ENCODE assay signal across 9 cellular contexts in genomic region chr7:108211382-108212201, GRCh38.
DNase-seq lines count a peak whose midpoint lies in the region; ATAC-seq, FAIRE-seq and TF ChIP-seq lines count a peak whose summit lies in the region.
"Had no signal": no experiment of that assay in that cellular context is flagged by ENCODE, and none has a peak within 500 bp of the region (broad histone marks: within the 10 kb centered on the region; RNA-seq: fewer than 3 reads in every experiment).

No MANE protein-coding gene starts in this region.

- no peak overlapping the region for H4K91ac ChIP-seq in H1 (replicated peaks; ENCODE audit: insufficient read length, low read length)

- peak; percentile 74 for ATAC-seq in GM18867 (IDR thresholded peaks at IDR 0.05; ENCODE audit: unreplicated experiment)
- peak; percentile 65 for ATAC-seq in HG02840 (IDR thresholded peaks at IDR 0.05; ENCODE audit: low FRiP score, unreplicated experiment)
- no peak for ATAC-seq in lower lobe of right lung

- no peak overlapping the region for H3K56ac ChIP-seq in H1 (replicated peaks; ENCODE audit: insufficient read length, low read depth, low read length)

- H4K20me1 ChIP-seq in H1 (replicated peaks in 1 of 2; ENCODE audit: control insufficient read depth in 1 of 2, insufficient read depth in 2 of 2, low read length in 2 of 2) (no peaks in the 10 kb centered on the region), neural progenitor cell (ENCODE audit: low read depth) (no peaks in the 10 kb centered on the region)

- H3K27me3 Mint-ChIP-seq in neural progenitor cell (ENCODE audit: insufficient read depth, low read depth): no peaks in the 10 kb centered on the region

- H3K36me3 Mint-ChIP-seq in neural progenitor cell: peaks cover 29% of the 10 kb centered on the region

- TF ChIP-seq RAD21 in H1 (IDR thresholded peaks at IDR 0.05 in 1 of 2, conservative IDR thresholded peaks at IDR 0.05 in 1 of 2; ENCODE audit: low read depth in 2 of 2, low read length in 2 of 2): no peak

- H3K4me2 ChIP-seq in H1 (ENCODE audit: insufficient read depth in 1 of 2, low read depth in 2 of 2, low read length in 2 of 2): no peak overlapping the region
- H3K4me2 ChIP-seq in neural progenitor cell: no peak overlapping the region

- no peak overlapping the region for H2BK15ac ChIP-seq in H1 (ENCODE audit: low read length)

- no peak overlapping the region for H2BK5ac ChIP-seq in H1 (ENCODE audit: low read depth, low read length)

- intact Hi-C loops in lower lobe of right lung (cut with DNase I): no loop called here

- DNase-seq in NCI-H2107 treated with DMSO at 0.1 percent for 48 hours (lab: John Stamatoyannopoulos, UW; ENCODE audit: unreplicated experiment) (peak; percentile 75), H1 (ENCODE audit: low read depth in 1 of 2, low spot score in 2 of 2) (no peak), activated gamma-delta T cell (lab: John Stamatoyannopoulos, UW) (no peak), dedifferentiated amniotic fluid mesenchymal stem cell (ENCODE audit: extremely low spot score) (no peak), neural progenitor cell (ENCODE audit: low spot score) (no peak), lower lobe of right lung (no peak)

- no peaks in the 10 kb centered on the region for H3F3A ChIP-seq in neural progenitor cell (ENCODE audit: low read depth)

- H3K79me1 ChIP-seq in H1 (ENCODE audit: low read depth, low read length): no peaks in the 10 kb centered on the region

- no peaks in the 10 kb centered on the region for H3K36me3 ChIP-seq in H1 (ENCODE audit: control insufficient read depth in 2 of 4, insufficient read depth in 4 of 4, low read length in 3 of 4)
- no peaks in the 10 kb centered on the region for H3K36me3 ChIP-seq in neural progenitor cell
- H3K36me3 ChIP-seq in lower lobe of right lung: no peaks in the 10 kb centered on the region

- H3K4me1 Mint-ChIP-seq in neural progenitor cell: no peaks in the 10 kb centered on the region

- H3K14ac ChIP-seq in H1 (ENCODE audit: insufficient read length): no peak overlapping the region

- 92% methylated on average over 7 of the region's 7 CpGs; no CpG with 5 or more reads in 1 of the 2 experiments for WGBS in H1 (ENCODE audit: extremely low coverage in 1 of 2, insufficient coverage in 1 of 2, insufficient read length in 1 of 2, insufficient replicate concordance in 2 of 2, low coverage in 1 of 2, low lambda C conversion rate in 2 of 2, missing lambda C conversion rate in 1 of 2), 2 experiments

- POLR2A ChIA-PET in H1 (lab: Charles Lee; ENCODE audit: partially characterized antibody): interaction anchor here (1.0 kb wide), 1 partner anchor 11 kb away, joined by 3 read pairs; no protein-coding TSS in a partner anchor

- H3K27me3 ChIP-seq in H1 (replicated peaks in 1 of 4; ENCODE audit: control insufficient read depth in 3 of 4, extremely low read depth in 1 of 4, insufficient read depth in 3 of 4, low read length in 3 of 4) (no peaks in the 10 kb centered on the region), neural progenitor cell (no peaks in the 10 kb centered on the region), lower lobe of right lung (ENCODE audit: low read depth) (no peaks in the 10 kb centered on the region)

- H3K4me3 Mint-ChIP-seq in neural progenitor cell: no peak overlapping the region

- no peaks in the 10 kb centered on the region for H3K23me2 ChIP-seq in H1 (ENCODE audit: low read depth, low read length)

- TF ChIP-seq CTCF in H1 (IDR thresholded peaks at IDR 0.05; ENCODE audit: control extremely low read depth in 1 of 3, insufficient read depth in 1 of 3, low read depth in 1 of 3, low read length in 3 of 3) (no peak), neural progenitor cell (IDR thresholded peaks at IDR 0.05) (no peak), lower lobe of right lung (IDR thresholded peaks at IDR 0.05) (no peak)

- no peak overlapping the region for H3K4me3 ChIP-seq in H1 (ENCODE audit: extremely low read depth in 1 of 4, insufficient read depth in 2 of 4, low read depth in 3 of 4, low read length in 4 of 4)
- no peak overlapping the region for H3K4me3 ChIP-seq in neural progenitor cell
- no peak overlapping the region for H3K4me3 ChIP-seq in lower lobe of right lung

- H2BK120ac ChIP-seq in H1 (replicated peaks; ENCODE audit: low read depth, low read length): no peak overlapping the region

- no peak overlapping the region for H2BK20ac ChIP-seq in H1 (ENCODE audit: low read length)

- peak overlapping the region; percentile 39; the same call in 1 of the 2 replicates for H2BK12ac ChIP-seq in H1 (ENCODE audit: low read depth, low read length)

- no peak for TF ChIP-seq EP300 in H1 (IDR thresholded peaks at IDR 0.05; ENCODE audit: borderline replicate concordance in 1 of 2, low read depth in 2 of 2, low read length in 2 of 2)

- no peak overlapping the region for H4K8ac ChIP-seq in H1 (ENCODE audit: extremely low read depth, insufficient read depth, low read length)

- CTCF ChIA-PET in H1 (lab: Charles Lee; ENCODE audit: partially characterized antibody): interaction anchor here (0.8 to 1.5 kb wide), 3 partner anchors 11 to 266 kb away, joined by 3 to 4 read pairs (median 4); no protein-coding TSS in a partner anchor

- no peak overlapping the region for H3K27ac Mint-ChIP-seq in neural progenitor cell

- H3K27ac ChIP-seq in H1 (ENCODE audit: low read depth, low read length): no peak overlapping the region
- no peak overlapping the region for H3K27ac ChIP-seq in neural progenitor cell
- no peak overlapping the region for H3K27ac ChIP-seq in lower lobe of right lung

- no peak overlapping the region for H3K18ac ChIP-seq in H1 (ENCODE audit: extremely low read depth, low read length)

- no peak for TF ChIP-seq POLR2A in H1 (IDR thresholded peaks at IDR 0.05; ENCODE audit: control extremely low read depth in 1 of 2, low read depth in 2 of 2, low read length in 2 of 2)

- H3K9me3 ChIP-seq in H1 (ENCODE audit: insufficient read depth in 2 of 2, low read depth in 1 of 2, low read length in 1 of 2) (peaks cover 0 to 6% of the 10 kb centered on the region in 2 experiments; a peak in 3 of 4 replicates), neural progenitor cell (ENCODE audit: low read depth) (peaks cover 2% of the 10 kb centered on the region), lower lobe of right lung (no peaks in the 10 kb centered on the region)

- H3K4ac ChIP-seq in H1 (replicated peaks; ENCODE audit: insufficient read length, low read depth, low read length): no peak overlapping the region

- no peaks in the 10 kb centered on the region for H3K4me1 ChIP-seq in H1 (replicated peaks in 1 of 4; ENCODE audit: control insufficient read depth in 3 of 4, insufficient read depth in 4 of 4, low read length in 3 of 4)
- H3K4me1 ChIP-seq in neural progenitor cell: no peaks in the 10 kb centered on the region
- H3K4me1 ChIP-seq in lower lobe of right lung: no peaks in the 10 kb centered on the region

- peaks cover 19% of the 10 kb centered on the region for H3K9me3 Mint-ChIP-seq in neural progenitor cell

- no peak overlapping the region for H2AK5ac ChIP-seq in H1 (ENCODE audit: low read depth, low read length)

- H4K5ac ChIP-seq in H1 (ENCODE audit: insufficient read length, low read depth, low read length): no peak overlapping the region

- H2AFZ ChIP-seq in H1 (ENCODE audit: low read length): no peak overlapping the region
- no peak overlapping the region for H2AFZ ChIP-seq in neural progenitor cell (replicated peaks)

- H3K79me2 ChIP-seq in H1 (ENCODE audit: control insufficient read depth in 1 of 2, insufficient read depth in 2 of 2, low read length in 2 of 2): no peaks in the 10 kb centered on the region
- no peaks in the 10 kb centered on the region for H3K79me2 ChIP-seq in neural progenitor cell (ENCODE audit: low read depth)

- H3K23ac ChIP-seq in H1 (ENCODE audit: insufficient read length): no peak overlapping the region

- no peak for FAIRE-seq in H1 (lab: Jason Lieb, UNC)
- FAIRE-seq: TTC549 had no signal

- H3K9ac ChIP-seq in H1 (replicated peaks in 1 of 4; ENCODE audit: extremely low read depth in 1 of 4, low read depth in 3 of 4, low read length in 3 of 4): no peak overlapping the region
- H3K9ac ChIP-seq in neural progenitor cell: no peak overlapping the region

TF ChIP-seq in H1, 55 proteins besides CTCF, POLR2A, EP300 and RAD21:
- no peak for TF ChIP-seq SP4 (IDR thresholded peaks at IDR 0.05; ENCODE audit: low read length)
- TF ChIP-seq YY1 (IDR thresholded peaks at IDR 0.05; ENCODE audit: low read depth, low read length): no peak
- TF ChIP-seq BCL11A (IDR thresholded peaks at IDR 0.05; ENCODE audit: low read depth in 2 of 2, low read length in 2 of 2): no peak
- TF ChIP-seq MAFK (IDR thresholded peaks at IDR 0.05; ENCODE audit: low read depth, low read length): peak; percentile 93
- no peak for TF ChIP-seq FOSL1 (IDR thresholded peaks at IDR 0.05; ENCODE audit: insufficient read depth, low read depth, low read length)
- no peak for TF ChIP-seq SP1 (IDR thresholded peaks at IDR 0.05; ENCODE audit: low read depth, low read length)
- no peak for TF ChIP-seq ASH2L (IDR thresholded peaks at IDR 0.05; ENCODE audit: low read length)
- TF ChIP-seq JUN (IDR thresholded peaks at IDR 0.05; ENCODE audit: low read depth, low read length): no peak
- peak; percentile 99 for TF ChIP-seq BACH1 (IDR thresholded peaks at IDR 0.05; ENCODE audit: low read length)

Comparison
In these comparisons a context has a peak if more than half of its experiments do, and no peak if none do; other contexts are left out.
1. ATAC-seq: peak in GM18867 (single experiment) and HG02840 (single experiment); none in lower lobe of right lung (0 of 2).